In genomic region chr4:126106658-126107057, GRCh38 we compare ENCODE assay signal across 2 cellular contexts.
TF ChIP-seq lines count a peak whose summit lies in the region.

No MANE protein-coding gene starts in this region.

TF ChIP-seq in SK-N-SH, 30 proteins besides CTCF, POLR2A, EP300 and RAD21 (continued from another document):
- TF ChIP-seq REST (IDR thresholded peaks at IDR 0.05; ENCODE audit: low read depth, low read length) (no peak), YY1 (IDR thresholded peaks at IDR 0.05; ENCODE audit: low read depth) (no peak), NFIC (IDR thresholded peaks at IDR 0.05; ENCODE audit: borderline replicate concordance) (no peak)
- TF ChIP-seq, protein P1, sequence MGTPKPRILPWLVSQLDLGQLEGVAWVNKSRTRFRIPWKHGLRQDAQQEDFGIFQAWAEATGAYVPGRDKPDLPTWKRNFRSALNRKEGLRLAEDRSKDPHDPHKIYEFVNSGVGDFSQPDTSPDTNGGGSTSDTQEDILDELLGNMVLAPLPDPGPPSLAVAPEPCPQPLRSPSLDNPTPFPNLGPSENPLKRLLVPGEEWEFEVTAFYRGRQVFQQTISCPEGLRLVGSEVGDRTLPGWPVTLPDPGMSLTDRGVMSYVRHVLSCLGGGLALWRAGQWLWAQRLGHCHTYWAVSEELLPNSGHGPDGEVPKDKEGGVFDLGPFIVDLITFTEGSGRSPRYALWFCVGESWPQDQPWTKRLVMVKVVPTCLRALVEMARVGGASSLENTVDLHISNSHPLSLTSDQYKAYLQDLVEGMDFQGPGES (IDR thresholded peaks at IDR 0.05; ENCODE audit: low read depth, low read length): no peak
- TF ChIP-seq, protein P2, sequence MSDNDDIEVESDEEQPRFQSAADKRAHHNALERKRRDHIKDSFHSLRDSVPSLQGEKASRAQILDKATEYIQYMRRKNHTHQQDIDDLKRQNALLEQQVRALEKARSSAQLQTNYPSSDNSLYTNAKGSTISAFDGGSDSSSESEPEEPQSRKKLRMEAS (IDR thresholded peaks at IDR 0.05; ENCODE audit: low read depth): no peak
TF ChIP-seq in SK-N-SH: peak in this region for 0.

TF ChIP-seq in SK-N-SH treated with all-trans-retinoic acid at 6 μM for 48 hours, 23 proteins besides CTCF, POLR2A, EP300 and RAD21 (continued from another document):
- TF ChIP-seq, protein P3, sequence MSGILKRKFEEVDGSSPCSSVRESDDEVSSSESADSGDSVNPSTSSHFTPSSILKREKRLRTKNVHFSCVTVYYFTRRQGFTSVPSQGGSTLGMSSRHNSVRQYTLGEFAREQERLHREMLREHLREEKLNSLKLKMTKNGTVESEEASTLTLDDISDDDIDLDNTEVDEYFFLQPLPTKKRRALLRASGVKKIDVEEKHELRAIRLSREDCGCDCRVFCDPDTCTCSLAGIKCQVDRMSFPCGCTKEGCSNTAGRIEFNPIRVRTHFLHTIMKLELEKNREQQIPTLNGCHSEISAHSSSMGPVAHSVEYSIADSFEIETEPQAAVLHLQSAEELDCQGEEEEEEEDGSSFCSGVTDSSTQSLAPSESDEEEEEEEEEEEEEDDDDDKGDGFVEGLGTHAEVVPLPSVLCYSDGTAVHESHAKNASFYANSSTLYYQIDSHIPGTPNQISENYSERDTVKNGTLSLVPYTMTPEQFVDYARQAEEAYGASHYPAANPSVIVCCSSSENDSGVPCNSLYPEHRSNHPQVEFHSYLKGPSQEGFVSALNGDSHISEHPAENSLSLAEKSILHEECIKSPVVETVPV (CRISPR knock-in tag; IDR thresholded peaks at IDR 0.05): no peak
- no peak for TF ChIP-seq TOX (CRISPR knock-in tag; IDR thresholded peaks at IDR 0.05; ENCODE audit: borderline replicate concordance)
- TF ChIP-seq CSDC2 (CRISPR knock-in tag; IDR thresholded peaks at IDR 0.05): no peak
